17 cellular contexts compared by ENCODE assay signal in genomic region chr11:95585071-95585751, GRCh38.
DNase-seq lines count a peak whose midpoint lies in the region; ATAC-seq, FAIRE-seq and TF ChIP-seq lines count a peak whose summit lies in the region.
"Had no signal": no experiment of that assay in that cellular context is flagged by ENCODE, and none has a peak within 500 bp of the region (broad histone marks: within the 10 kb centered on the region; RNA-seq: fewer than 3 reads in every experiment).

No MANE protein-coding gene starts in this region.

- dilution Hi-C loops in IMR-90 (cut with HindIII; ENCODE audit: low sequenced_read_pairs, unreplicated experiment), result no loop called here

- no peaks in the 10 kb centered on the region; the same call in 1 of the 2 replicates for H3K9me1 ChIP-seq in IMR-90 (ENCODE audit: insufficient read depth, low read length)

- H3K27ac ChIP-seq in AG04450 (ENCODE audit: low read depth, low read length), result peak overlapping the region; percentile 59
- H3K27ac ChIP-seq in IMR-90 (ENCODE audit: insufficient read depth, low read length), result peak overlapping the region; percentile 61
- H3K27ac ChIP-seq in brain microvascular endothelial cell, result peak overlapping the region; percentile 38
- no peak overlapping the region for H3K27ac ChIP-seq in Peyer's patch
- H3K27ac ChIP-seq: gastrocnemius medialis, left ventricle myocardium inferior had no signal

- CTCF ChIA-PET in AG04450 (lab: Charles Lee), result no interaction called here
- CTCF ChIA-PET in IMR-90 (lab: Yijun Ruan, JAX), result no interaction called here

- H3K4me2 ChIP-seq in IMR-90 (ENCODE audit: low read depth, low read length), result peak overlapping the region; percentile 56; the same call in 1 of the 2 replicates

- TF ChIP-seq POLR2A in IMR-90 (IDR thresholded peaks at IDR 0.05; ENCODE audit: low read depth, low read length) (no peak), Peyer's patch (IDR thresholded peaks at IDR 0.05) (no peak)

- no TSS peak for BruUV-seq in IMR-90 (replicated peaks; lab: Mats Ljungman, UMichigan)

- H2BK5ac ChIP-seq in IMR-90 (ENCODE audit: low read depth, low read length, poor library complexity, severe bottlenecking), result peak overlapping the region; percentile 98

- no peaks in the 10 kb centered on the region; the same call in 1 of the 2 replicates for H4K20me1 ChIP-seq in IMR-90 (ENCODE audit: insufficient read depth, low read length)

- H2AFZ ChIP-seq in IMR-90 (replicated peaks; ENCODE audit: low read length, poor library complexity), result no peak overlapping the region

- in situ Hi-C loops in IMR-90 (cut with MboI; ENCODE audit: low sequenced_read_pairs), result no loop called here
- in situ Hi-C loops in brain microvascular endothelial cell (cut with HindIII; ENCODE audit: low pct_ligation_motif_present, low sequenced_read_pairs), result no loop called here

- H3K9ac ChIP-seq in IMR-90 (ENCODE audit: low read depth, low read length), result no peak overlapping the region

- POLR2A ChIA-PET in AG04450 (lab: Yijun Ruan, JAX) (no interaction called here), IMR-90 (lab: Charles Lee; ENCODE audit: unreplicated experiment) (no interaction called here)

- peak overlapping the region in 1 of 2 experiments; percentile 49; a peak in 2 of 4 replicates for H4K8ac ChIP-seq in IMR-90 (ENCODE audit: low read depth in 2 of 2, low read length in 2 of 2)

- peak overlapping the region; percentile 72 for H3K4ac ChIP-seq in IMR-90 (ENCODE audit: low read depth, low read length)

- no peak overlapping the region for H3K56ac ChIP-seq in IMR-90 (ENCODE audit: extremely low read depth, insufficient read depth, low read length)

- H2AK5ac ChIP-seq in IMR-90 (ENCODE audit: low read depth, low read length), result peak overlapping the region; percentile 84; the same call in 1 of the 2 replicates

- no peaks in the 10 kb centered on the region for H3K79me1 ChIP-seq in IMR-90 (ENCODE audit: low read depth in 1 of 2, low read length in 2 of 2)

- peak overlapping the region; percentile 84; the same call in 1 of the 2 replicates for H3K18ac ChIP-seq in IMR-90 (ENCODE audit: low read depth, low read length)

- H3K4me1 ChIP-seq in IMR-90 (ENCODE audit: control insufficient read depth, insufficient read depth, low read length) (peaks cover 8% of the 10 kb centered on the region), Peyer's patch (no peaks in the 10 kb centered on the region)
- H3K4me1 ChIP-seq: gastrocnemius medialis, left ventricle myocardium inferior had no signal

- H3K27me3 ChIP-seq in AG04450 (ENCODE audit: control insufficient read depth, insufficient read depth, low read length) (no peaks in the 10 kb centered on the region), IMR-90 (ENCODE audit: control insufficient read depth, insufficient read depth, low read length) (no peaks in the 10 kb centered on the region), brain microvascular endothelial cell (replicated peaks) (no peaks in the 10 kb centered on the region), Peyer's patch (no peaks in the 10 kb centered on the region)
- H3K27me3 ChIP-seq: gastrocnemius medialis, tibial nerve had no signal

- WGBS in IMR-90 (ENCODE audit: extremely low coverage in 2 of 2, insufficient read length in 1 of 2), 2 experiments, result no CpG with 5 or more reads among the region's 3 CpGs

- ATAC-seq in IMR-90 (ENCODE audit: low read depth), result peak; percentile 97
- no peak for ATAC-seq in HG03097 (IDR thresholded peaks at IDR 0.05; ENCODE audit: low FRiP score, unreplicated experiment)
- ATAC-seq: gastrocnemius medialis, mucosa of descending colon had no signal

- peak overlapping the region; percentile 57; the same call in 1 of the 2 replicates for H4K5ac ChIP-seq in IMR-90 (ENCODE audit: low read depth, low read length)

- intact Hi-C loops in IMR-90 (cut with micrococcal nuclease), result loop anchor here (1.0 kb wide), 1 partner anchor 108 kb away; no protein-coding TSS in a partner anchor

- TF ChIP-seq CTCF in AG04450 (IDR thresholded peaks at IDR 0.05; ENCODE audit: low read depth, low read length) (no peak), IMR-90 (conservative IDR thresholded peaks at IDR 0.05; ENCODE audit: low read depth, low read length) (no peak), brain microvascular endothelial cell (IDR thresholded peaks at IDR 0.05; ENCODE audit: low read depth, low read length, missing control alignments) (no peak), Peyer's patch (IDR thresholded peaks at IDR 0.05) (no peak)

- H3K23ac ChIP-seq in IMR-90 (ENCODE audit: low read depth, low read length), result peak overlapping the region; percentile 84; the same call in 1 of the 2 replicates

- TF ChIP-seq RAD21 in IMR-90 (IDR thresholded peaks at IDR 0.05; ENCODE audit: low read length), result no peak

- no peak overlapping the region for H3K4me3 ChIP-seq in AG04450 (ENCODE audit: low read depth, low read length)
- no peak overlapping the region for H3K4me3 ChIP-seq in IMR-90 (ENCODE audit: insufficient read depth, low read depth, low read length)
- no peak overlapping the region for H3K4me3 ChIP-seq in brain microvascular endothelial cell (ENCODE audit: low read depth, low read length)
- no peak overlapping the region for H3K4me3 ChIP-seq in Peyer's patch
- H3K4me3 ChIP-seq: gastrocnemius medialis, left ventricle myocardium inferior, mucosa of descending colon, tibial nerve had no signal

- peak overlapping the region; percentile 91 for H2BK120ac ChIP-seq in IMR-90 (ENCODE audit: low read depth, low read length)

- H3K9me3 ChIP-seq in AG04450 (ENCODE audit: control insufficient read depth, insufficient read depth, low read length) (no peaks in the 10 kb centered on the region), IMR-90 (ENCODE audit: control insufficient read depth, insufficient read depth, low read length) (no peaks in the 10 kb centered on the region), Peyer's patch (no peaks in the 10 kb centered on the region)
- H3K9me3 ChIP-seq: gastrocnemius medialis, left ventricle myocardium inferior, mucosa of descending colon, tibial nerve had no signal

- no peak for DNase-seq in AG04450 (ENCODE audit: low read depth, low spot score)
- DNase-seq in IMR-90, result peak; percentile 88
- peak; percentile 72 for DNase-seq in brain microvascular endothelial cell
- DNase-seq in activated effector memory CD4-positive, alpha-beta T cell treated with anti-CD3 and anti-CD28 coated beads, Interleukin-2, amount 50 U/mL, for 16 hours, result no peak
- DNase-seq in NCI-H1092 (lab: John Stamatoyannopoulos, UW), result no peak
- DNase-seq in Peyer's patch, result no peak
- DNase-seq: activated CD4-positive, CD25-positive, alpha-beta regulatory T cell; gastrocnemius medialis; GOT3; KG1; left ventricle myocardium inferior; mucosa of descending colon; NCI-H1105 treated with DMSO at 0.1 percent for 48 hours; NCI-H2171 treated with DMSO at 0.1 percent for 48 hours had no signal

- no peak overlapping the region for H3K14ac ChIP-seq in IMR-90 (replicated peaks; ENCODE audit: low read depth, low read length)

- H2BK20ac ChIP-seq in IMR-90 (ENCODE audit: low read depth, low read length), result peak overlapping the region; percentile 94

- H3K36me3 ChIP-seq in IMR-90 (ENCODE audit: control insufficient read depth, insufficient read depth, low read length) (no peaks in the 10 kb centered on the region), brain microvascular endothelial cell (replicated peaks) (no peaks in the 10 kb centered on the region), Peyer's patch (no peaks in the 10 kb centered on the region)
- H3K36me3 ChIP-seq: gastrocnemius medialis, left ventricle myocardium inferior, tibial nerve had no signal

- FAIRE-seq in islet of Langerhans (lab: Jason Lieb, UNC), result peak; percentile 68

- H2AK9ac ChIP-seq in IMR-90 (replicated peaks; ENCODE audit: low read depth, low read length, poor library complexity), result no peak overlapping the region

- peak overlapping the region; percentile 15; the same call in 1 of the 3 replicates for H2BK15ac ChIP-seq in IMR-90 (ENCODE audit: low read depth, low read length)

- H4K91ac ChIP-seq in IMR-90 (ENCODE audit: insufficient read depth, low read depth, low read length), result peak overlapping the region; percentile 60

TF ChIP-seq in IMR-90, 13 proteins besides CTCF, POLR2A, EP300 and RAD21:
- TF ChIP-seq MAFK (IDR thresholded peaks at IDR 0.05; ENCODE audit: low read depth, low read length) (no peak), MXI1 (IDR thresholded peaks at IDR 0.05; ENCODE audit: borderline replicate concordance, low read depth, low read length) (no peak), FOS (IDR thresholded peaks at IDR 0.05; ENCODE audit: low read depth, low read length) (peak; percentile 90), BHLHE40 (IDR thresholded peaks at IDR 0.05; ENCODE audit: low read depth, low read length) (peak; percentile 16; the same call in 1 of the 2 replicates), SMC3 (IDR thresholded peaks at IDR 0.05; ENCODE audit: low read depth, low read length) (no peak)
- TF ChIP-seq, protein P1, sequence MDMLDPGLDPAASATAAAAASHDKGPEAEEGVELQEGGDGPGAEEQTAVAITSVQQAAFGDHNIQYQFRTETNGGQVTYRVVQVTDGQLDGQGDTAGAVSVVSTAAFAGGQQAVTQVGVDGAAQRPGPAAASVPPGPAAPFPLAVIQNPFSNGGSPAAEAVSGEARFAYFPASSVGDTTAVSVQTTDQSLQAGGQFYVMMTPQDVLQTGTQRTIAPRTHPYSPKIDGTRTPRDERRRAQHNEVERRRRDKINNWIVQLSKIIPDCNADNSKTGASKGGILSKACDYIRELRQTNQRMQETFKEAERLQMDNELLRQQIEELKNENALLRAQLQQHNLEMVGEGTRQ (IDR thresholded peaks at IDR 0.05; ENCODE audit: low read depth, low read length), result no peak
TF ChIP-seq in IMR-90: peak in this region for 2.

Comparison
In these comparisons a context has a peak if more than half of its experiments do, and no peak if none do; other contexts are left out.
1. DNase-seq: peak in IMR-90 (single experiment) and brain microvascular endothelial cell (single experiment); none in AG04450 (single experiment), activated effector memory CD4-positive, alpha-beta T cell treated with anti-CD3 and anti-CD28 coated beads, Interleukin-2, amount 50 U/mL, for 16 hours (single experiment), NCI-H1092 (single experiment) and Peyer's patch (0 of 3).
2. H3K27ac ChIP-seq: peak in AG04450 (single experiment), IMR-90 (single experiment) and brain microvascular endothelial cell (single experiment); none in Peyer's patch (0 of 4).